10 cellular contexts compared by ENCODE assay signal in the genomic region with DNA sequence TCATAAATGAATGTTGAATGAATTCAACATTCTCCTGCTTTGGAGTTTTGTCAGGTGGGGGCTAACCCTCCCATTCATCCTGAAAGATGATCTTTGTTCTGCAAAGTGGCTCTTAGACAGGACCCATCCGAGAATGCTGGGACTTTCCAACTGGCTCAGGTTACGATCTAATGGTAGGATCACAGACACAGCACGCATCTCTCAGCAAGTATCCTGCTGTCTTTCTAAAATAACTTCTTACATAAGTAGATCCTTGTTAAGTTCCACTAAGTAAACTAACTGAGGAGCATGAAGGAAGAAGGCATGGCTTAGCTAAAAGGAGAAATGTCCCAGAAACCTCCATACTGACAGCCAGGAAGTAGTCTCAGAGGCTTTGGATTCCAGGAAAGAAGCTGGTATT. TPM values are rescaled to one million over a fixed set of nuclear protein-coding genes. Genes with fewer than 3 reads are reported as not detected.
DNase-seq lines count a peak whose midpoint lies in the region; ATAC-seq, FAIRE-seq and TF ChIP-seq lines count a peak whose summit lies in the region.
"Had no signal": no experiment of that assay in that cellular context is flagged by ENCODE, and none has a peak within 500 bp of the region (broad histone marks: within the 10 kb centered on the region; RNA-seq: fewer than 3 reads in every experiment).

No MANE protein-coding gene starts in this region.

- DNase-seq in GM12891 (ENCODE audit: insufficient read length, low spot score) (no peak), SK-N-MC (ENCODE audit: low read depth, low spot score) (peak; percentile 51), Right ventricle myocardium superior (no peak), Kasumi-1 (lab: John Stamatoyannopoulos, UW) (no peak), NCI-H82 treated with DMSO at 0.1 percent for 48 hours (lab: John Stamatoyannopoulos, UW; ENCODE audit: unreplicated experiment) (no peak)
- DNase-seq in activated CD8-positive, alpha-beta memory T cell treated with anti-CD3 and anti-CD28 coated beads, Interleukin-2, amount 50 U/mL, for 48 hours = no peak

- H3K36me3 ChIP-seq in SK-N-MC (ENCODE audit: insufficient read depth, low read length) = no peaks in the 10 kb centered on the region
- no peaks in the 10 kb centered on the region for H3K36me3 ChIP-seq in skeletal muscle satellite cell (ENCODE audit: insufficient read depth, low read length)

- peaks cover 14% of the 10 kb centered on the region for H3K4me1 ChIP-seq in skeletal muscle satellite cell (ENCODE audit: control insufficient read depth, insufficient read depth, low read length)

- H3K27ac ChIP-seq in SK-N-MC = peak overlapping the region; percentile 97
- H3K27ac ChIP-seq: VCaP had no signal

- intact Hi-C loops in Right ventricle myocardium superior (cut with DNase I) = no loop called here

- no peaks in the 10 kb centered on the region for H3K27me3 ChIP-seq in skeletal muscle satellite cell (ENCODE audit: control insufficient read depth, insufficient read depth, low read length)

- H3K4me3 ChIP-seq in SK-N-MC = peak overlapping the region; percentile 65
- no peak overlapping the region for H3K4me3 ChIP-seq in skeletal muscle satellite cell (ENCODE audit: low read length)

- TF ChIP-seq POLR2A in GM12891 (IDR thresholded peaks at IDR 0.05; ENCODE audit: low read depth, low read length) = no peak

- peak; percentile 50 for FAIRE-seq in GM12891 (lab: Jason Lieb, UNC)
- FAIRE-seq: endometrium had no signal

- H3K9me3 ChIP-seq in SK-N-MC (ENCODE audit: low read depth, low read length) (peaks cover 8% of the 10 kb centered on the region; the same call in 1 of the 2 replicates), skeletal muscle satellite cell (replicated peaks; ENCODE audit: low read length) (no peaks in the 10 kb centered on the region)

- H3K4me2 ChIP-seq in skeletal muscle satellite cell (ENCODE audit: low read length) = peak overlapping the region; percentile 45

- H3K9ac ChIP-seq in SK-N-MC (ENCODE audit: insufficient read length) (peak overlapping the region; percentile 65), skeletal muscle satellite cell (ENCODE audit: low read depth, low read length) (peak overlapping the region; percentile 59)

- peak; percentile 70 for ATAC-seq in Right ventricle myocardium superior (ENCODE audit: poor library complexity)
- ATAC-seq in GM18909 (IDR thresholded peaks at IDR 0.05; ENCODE audit: poor library complexity, unreplicated experiment) = no peak

TF ChIP-seq in GM12891, 5 proteins besides CTCF, POLR2A, EP300 and RAD21:
- TF ChIP-seq POLR2AphosphoS5 (IDR thresholded peaks at IDR 0.05; ENCODE audit: low read depth, low read length) (no peak), PAX5 (IDR thresholded peaks at IDR 0.05; ENCODE audit: insufficient read depth, low read length, severe bottlenecking) (no peak), SPI1 (IDR thresholded peaks at IDR 0.05; ENCODE audit: low read depth, low read length) (no peak), POU2F2 (IDR thresholded peaks at IDR 0.05; ENCODE audit: low read depth, low read length) (no peak), TAF1 (IDR thresholded peaks at IDR 0.05; ENCODE audit: low read depth, low read length) (no peak)

RNA-seq across cellular contexts. Expression of a gene that starts 23.7 kb away (rescaled TPM):
- polyA plus RNA-seq in GM12891 (2012; ENCODE audit: low read depth, missing spikeins) = 0.22 TPM
- total RNA-seq in Right ventricle myocardium superior = 10.5 TPM
- total RNA-seq in skeletal muscle satellite cell (2012; rRNA removed) = 1.0 and 1.1 TPM in 2 replicates

RNA-seq across cellular contexts. Expression of a gene that starts 26.0 kb away (rescaled TPM):
- polyA plus RNA-seq in GM12891 (2012; ENCODE audit: low read depth, missing spikeins) = not detected
- total RNA-seq in Right ventricle myocardium superior = not detected
- total RNA-seq in skeletal muscle satellite cell (2012; rRNA removed) = 0.25 and 1.3 TPM in 2 replicates

RNA-seq across cellular contexts. Expression of a gene that starts 54.0 kb away (rescaled TPM):
- not detected for polyA plus RNA-seq in GM12891 (2012; ENCODE audit: low read depth, missing spikeins)
- 2.6 TPM for total RNA-seq in Right ventricle myocardium superior
- total RNA-seq in skeletal muscle satellite cell (2012; rRNA removed) = not detected in 2 replicates
